ENCODE assay signal across 10 cellular contexts in the genomic region with DNA sequence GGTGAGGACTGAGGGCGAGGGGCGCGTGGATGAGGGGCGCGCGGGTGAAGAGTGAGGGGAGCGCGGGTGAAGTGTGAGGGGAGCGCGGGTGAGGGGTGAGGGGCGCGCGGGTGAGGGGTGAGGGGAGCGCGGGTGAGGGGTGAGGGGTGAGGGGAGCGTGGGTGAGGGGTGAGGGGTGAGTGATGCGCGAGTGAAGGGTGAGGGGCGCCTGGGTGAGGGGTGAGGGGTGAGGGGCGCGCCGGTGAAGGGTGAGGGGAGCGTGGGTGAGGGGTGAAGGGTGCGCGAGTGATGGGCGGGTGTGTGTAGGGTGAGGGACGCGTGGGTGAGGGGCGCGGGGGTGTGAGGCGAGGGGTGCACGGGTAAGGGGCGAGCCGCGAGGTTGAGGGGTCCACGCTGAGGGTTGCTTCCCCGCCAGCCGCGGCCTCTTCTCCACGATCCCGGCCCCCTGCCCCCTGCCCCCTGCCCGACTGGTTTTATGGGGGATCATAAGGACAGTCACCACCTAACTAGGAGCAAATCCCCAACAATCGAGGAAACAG. TPM values are rescaled to one million over a fixed set of nuclear protein-coding genes. Genes with fewer than 3 reads are reported as not detected.
A peak's percentile ranks its signal among the peaks of the same experiment; 100 is the strongest.
DNase-seq lines count a peak whose midpoint lies in the region; ATAC-seq and TF ChIP-seq lines count a peak whose summit lies in the region.
"Had no signal": no experiment of that assay in that cellular context is flagged by ENCODE, and none has a peak within 500 bp of the region (broad histone marks: within the 10 kb centered on the region; RNA-seq: fewer than 3 reads in every experiment).

No MANE protein-coding gene starts in this region.

- H3K4me3 ChIP-seq in HAP-1: peak overlapping the region; percentile 56
- peak overlapping the region; percentile 98 to 100 for H3K4me3 ChIP-seq in ascending aorta

- peak overlapping the region; percentile 34 for H3K4me3 Mint-ChIP-seq in stimulated activated effector memory CD8-positive, alpha-beta T cell treated with anti-CD3 and anti-CD28 coated beads, Interleukin-12 subunit alpha, Interleukin-12 subunit beta, amount 100 ng/mL, for 72 hours

- peaks cover 54% of the 10 kb centered on the region for H3K4me1 Mint-ChIP-seq in stimulated activated effector memory CD8-positive, alpha-beta T cell treated with anti-CD3 and anti-CD28 coated beads, Interleukin-12 subunit alpha, Interleukin-12 subunit beta, amount 100 ng/mL, for 72 hours

- H3K9me3 ChIP-seq in HAP-1 (no peaks in the 10 kb centered on the region), ascending aorta (no peaks in the 10 kb centered on the region)

- DNase-seq in HAP-1 (ENCODE audit: low spot score in 2 of 2): no peak
- DNase-seq in ascending aorta (ENCODE audit: low spot score in 2 of 2): no peak
- peak; percentile 64 for DNase-seq in iPS-NIHi11 (ENCODE audit: low spot score)
- DNase-seq in stimulated activated effector memory CD8-positive, alpha-beta T cell treated with anti-CD3 and anti-CD28 coated beads, Interleukin-12 subunit alpha, Interleukin-12 subunit beta, amount 100 ng/mL, for 72 hours (ENCODE audit: low spot score in 2 of 2): no peak
- DNase-seq in germinal center (ENCODE audit: low spot score): no peak
- no peak for DNase-seq in HK-2 (ENCODE audit: unreplicated experiment)
- DNase-seq: midbrain, NCI-H1930 had no signal

- intact Hi-C loops in ascending aorta (cut with DNase I): loop anchor here (2.0 to 10.0 kb wide), 3 partner anchors 150 to 888 kb away; a partner anchor contains a TSS

- no peaks in the 10 kb centered on the region for H3K9me3 Mint-ChIP-seq in stimulated activated effector memory CD8-positive, alpha-beta T cell treated with anti-CD3 and anti-CD28 coated beads, Interleukin-12 subunit alpha, Interleukin-12 subunit beta, amount 100 ng/mL, for 72 hours

- H3K4me1 ChIP-seq in HAP-1 (peaks cover 5% of the 10 kb centered on the region; the same call in 1 of the 2 replicates), ascending aorta (peaks cover 11 to 20% of the 10 kb centered on the region in 2 donors)

- TF ChIP-seq CTCF in ascending aorta (IDR thresholded peaks at IDR 0.05): no peak

- ATAC-seq in stimulated activated effector memory CD8-positive, alpha-beta T cell treated with anti-CD3 and anti-CD28 coated beads, Interleukin-12 subunit alpha, Interleukin-12 subunit beta, amount 100 ng/mL, for 72 hours: no peak
- ATAC-seq in HG02678 (IDR thresholded peaks at IDR 0.05; ENCODE audit: unreplicated experiment): no peak
- no peak for ATAC-seq in GM21390 (IDR thresholded peaks at IDR 0.05; ENCODE audit: unreplicated experiment)

- H3K27ac Mint-ChIP-seq in stimulated activated effector memory CD8-positive, alpha-beta T cell treated with anti-CD3 and anti-CD28 coated beads, Interleukin-12 subunit alpha, Interleukin-12 subunit beta, amount 100 ng/mL, for 72 hours: no peak overlapping the region

- in situ Hi-C loops in HAP-1 (cut with MboI; ENCODE audit: low sequenced_read_pairs): no loop called here

- H3K36me3 Mint-ChIP-seq in stimulated activated effector memory CD8-positive, alpha-beta T cell treated with anti-CD3 and anti-CD28 coated beads, Interleukin-12 subunit alpha, Interleukin-12 subunit beta, amount 100 ng/mL, for 72 hours: peaks cover 24% of the 10 kb centered on the region

- no peak overlapping the region for H3K27ac ChIP-seq in ascending aorta

- H3K36me3 ChIP-seq in HAP-1 (replicated peaks) (peaks cover 8% of the 10 kb centered on the region; the same call in 1 of the 2 replicates), ascending aorta (no peaks in the 10 kb centered on the region)

- no peaks in the 10 kb centered on the region for H3K27me3 ChIP-seq in HAP-1 (ENCODE audit: low read depth)
- H3K27me3 ChIP-seq in ascending aorta: no peaks in the 10 kb centered on the region

RNA-seq across cellular contexts. Expression of a gene that starts 1.1 kb away (rescaled TPM):
- 52.9 TPM for total RNA-seq in ascending aorta

RNA-seq across cellular contexts. Expression of a gene that starts 11.9 kb away (rescaled TPM):
- 1.3 TPM for total RNA-seq in ascending aorta

RNA-seq across cellular contexts. Expression of a gene that starts 35.8 kb away (rescaled TPM):
- 16.5 TPM for total RNA-seq in ascending aorta
